ENCODE assay signal across 8 cellular contexts in the genomic region with DNA sequence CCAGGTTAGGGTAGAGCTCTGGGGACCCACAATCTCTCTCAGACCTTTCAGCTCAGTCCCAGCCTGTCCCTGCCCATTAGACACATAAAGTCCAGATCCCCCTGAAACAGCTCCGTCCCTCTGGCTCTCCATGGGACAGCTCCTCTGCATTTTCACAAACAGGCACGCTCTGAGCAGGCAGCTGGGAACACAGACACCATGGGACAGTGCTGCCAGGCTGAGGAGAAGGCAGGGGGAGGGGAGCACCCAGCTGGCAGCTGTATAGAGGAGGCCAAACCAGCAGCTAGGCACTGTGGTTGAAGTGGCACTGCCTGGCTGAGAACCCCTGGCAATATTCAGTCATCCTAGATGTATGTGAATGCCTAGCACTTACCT. TPM values are rescaled to one million over a fixed set of nuclear protein-coding genes. Genes with fewer than 3 reads are reported as not detected.
DNase-seq lines count a peak whose midpoint lies in the region; ATAC-seq lines count a peak whose summit lies in the region.
"Had no signal": no experiment of that assay in that cellular context is flagged by ENCODE, and none has a peak within 500 bp of the region (broad histone marks: within the 10 kb centered on the region; RNA-seq: fewer than 3 reads in every experiment).

No MANE protein-coding gene starts in this region.

- H3K4me3 Mint-ChIP-seq in IgD-negative memory B cell, result peak overlapping the region; percentile 93 to 99 (median 96)
- peak overlapping the region; percentile 87 to 95 (median 91) for H3K4me3 Mint-ChIP-seq in T-cell
- H3K4me3 Mint-ChIP-seq in stimulated activated effector memory CD8-positive, alpha-beta T cell treated with anti-CD3 and anti-CD28 coated beads, Interleukin-12 subunit alpha, Interleukin-12 subunit beta, amount 100 ng/mL, for 72 hours, result peak overlapping the region; percentile 85

- H3K27ac Mint-ChIP-seq in IgD-negative memory B cell, result peak overlapping the region; percentile 70 to 92 (median 78)
- H3K27ac Mint-ChIP-seq in T-cell, result peak overlapping the region; percentile 93
- peak overlapping the region; percentile 86 for H3K27ac Mint-ChIP-seq in stimulated activated effector memory CD8-positive, alpha-beta T cell treated with anti-CD3 and anti-CD28 coated beads, Interleukin-12 subunit alpha, Interleukin-12 subunit beta, amount 100 ng/mL, for 72 hours

- H3K9me3 Mint-ChIP-seq in IgD-negative memory B cell, result no peaks in the 10 kb centered on the region
- H3K9me3 Mint-ChIP-seq in T-cell, result no peaks in the 10 kb centered on the region
- H3K9me3 Mint-ChIP-seq in stimulated activated effector memory CD8-positive, alpha-beta T cell treated with anti-CD3 and anti-CD28 coated beads, Interleukin-12 subunit alpha, Interleukin-12 subunit beta, amount 100 ng/mL, for 72 hours, result no peaks in the 10 kb centered on the region

- ATAC-seq in T-cell (replicated peaks in 1 of 4), result no peak
- no peak for ATAC-seq in stimulated activated effector memory CD8-positive, alpha-beta T cell treated with anti-CD3 and anti-CD28 coated beads, Interleukin-12 subunit alpha, Interleukin-12 subunit beta, amount 100 ng/mL, for 72 hours
- ATAC-seq in HG03159 (IDR thresholded peaks at IDR 0.05; ENCODE audit: unreplicated experiment), result no peak
- ATAC-seq in HG02938 (IDR thresholded peaks at IDR 0.05; ENCODE audit: unreplicated experiment), result no peak
- no peak for ATAC-seq in GM21576 (IDR thresholded peaks at IDR 0.05; ENCODE audit: unreplicated experiment)

- H3K36me3 Mint-ChIP-seq in IgD-negative memory B cell, result peaks cover 4% of the 10 kb centered on the region
- H3K36me3 Mint-ChIP-seq in T-cell, result peaks cover 20% of the 10 kb centered on the region
- peaks cover 35% of the 10 kb centered on the region for H3K36me3 Mint-ChIP-seq in stimulated activated effector memory CD8-positive, alpha-beta T cell treated with anti-CD3 and anti-CD28 coated beads, Interleukin-12 subunit alpha, Interleukin-12 subunit beta, amount 100 ng/mL, for 72 hours

- POLR2A ChIA-PET in T-cell (lab: Charles Lee), result interaction anchor here in 1 of 2 donors (0.7 to 1.5 kb wide), 2 partner anchors 14 to 44 kb away, joined by 3 to 4 read pairs; a partner anchor contains a TSS

- no peaks in the 10 kb centered on the region for H3K27me3 Mint-ChIP-seq in IgD-negative memory B cell
- H3K27me3 Mint-ChIP-seq in T-cell, result no peaks in the 10 kb centered on the region

- DNase-seq in T-cell (no peak), hypothalamus (lab: John Stamatoyannopoulos, UW) (peak in 45 of 51 donors; percentile 11 to 86 (median 59))
- no peak for DNase-seq in stimulated activated effector memory CD8-positive, alpha-beta T cell treated with anti-CD3 and anti-CD28 coated beads, Interleukin-12 subunit alpha, Interleukin-12 subunit beta, amount 100 ng/mL, for 72 hours (ENCODE audit: low spot score in 2 of 2)
- DNase-seq: NCI-H146 had no signal

- CTCF ChIA-PET in T-cell (lab: Charles Lee), result interaction anchor here (0.6 to 4.6 kb wide), 6 partner anchors 17 to 103 kb away, joined by 3 to 18 read pairs (median 4); a partner anchor contains a TSS

- H3K4me1 Mint-ChIP-seq in IgD-negative memory B cell, result peaks cover 24 to 43% (median 39%) of the 10 kb centered on the region in 3 donors
- peaks cover 66 to 70% (median 69%) of the 10 kb centered on the region in 3 donors for H3K4me1 Mint-ChIP-seq in T-cell
- H3K4me1 Mint-ChIP-seq in stimulated activated effector memory CD8-positive, alpha-beta T cell treated with anti-CD3 and anti-CD28 coated beads, Interleukin-12 subunit alpha, Interleukin-12 subunit beta, amount 100 ng/mL, for 72 hours, result peaks cover 71% of the 10 kb centered on the region

RNA-seq across cellular contexts. Expression of a gene that starts 2.0 kb away (rescaled TPM):
- 32.1 TPM for polyA plus RNA-seq in IgD-negative memory B cell
- 100 to 1,000 TPM; 332 to 473 (median 390) TPM for total RNA-seq in T-cell

RNA-seq across cellular contexts. Expression of a gene that starts 8.7 kb away (rescaled TPM):
- not detected for polyA plus RNA-seq in IgD-negative memory B cell
- under 1 TPM; 0.23 to 0.63 (median 0.35) TPM for total RNA-seq in T-cell

RNA-seq across cellular contexts. Expression of a gene that starts 43.9 kb away (rescaled TPM):
- polyA plus RNA-seq in IgD-negative memory B cell, result 68.9 TPM
- total RNA-seq in T-cell, result 100 to 1,000 TPM in 3 of 5 donors, 10 to 100 TPM in 2; 54.4 to 138 (median 126) TPM

Comparison
In these comparisons a context has a peak if more than half of its experiments do, and no peak if none do; other contexts are left out.
1. DNase-seq: peak in hypothalamus (45 of 51); none in T-cell (0 of 34) and stimulated activated effector memory CD8-positive, alpha-beta T cell treated with anti-CD3 and anti-CD28 coated beads, Interleukin-12 subunit alpha, Interleukin-12 subunit beta, amount 100 ng/mL, for 72 hours (0 of 2).
2. Peak in every context shown above with its lines, with median percentiles within 50 percentile points of each other: H3K27ac Mint-ChIP-seq and H3K4me3 Mint-ChIP-seq.